In the genomic region with DNA sequence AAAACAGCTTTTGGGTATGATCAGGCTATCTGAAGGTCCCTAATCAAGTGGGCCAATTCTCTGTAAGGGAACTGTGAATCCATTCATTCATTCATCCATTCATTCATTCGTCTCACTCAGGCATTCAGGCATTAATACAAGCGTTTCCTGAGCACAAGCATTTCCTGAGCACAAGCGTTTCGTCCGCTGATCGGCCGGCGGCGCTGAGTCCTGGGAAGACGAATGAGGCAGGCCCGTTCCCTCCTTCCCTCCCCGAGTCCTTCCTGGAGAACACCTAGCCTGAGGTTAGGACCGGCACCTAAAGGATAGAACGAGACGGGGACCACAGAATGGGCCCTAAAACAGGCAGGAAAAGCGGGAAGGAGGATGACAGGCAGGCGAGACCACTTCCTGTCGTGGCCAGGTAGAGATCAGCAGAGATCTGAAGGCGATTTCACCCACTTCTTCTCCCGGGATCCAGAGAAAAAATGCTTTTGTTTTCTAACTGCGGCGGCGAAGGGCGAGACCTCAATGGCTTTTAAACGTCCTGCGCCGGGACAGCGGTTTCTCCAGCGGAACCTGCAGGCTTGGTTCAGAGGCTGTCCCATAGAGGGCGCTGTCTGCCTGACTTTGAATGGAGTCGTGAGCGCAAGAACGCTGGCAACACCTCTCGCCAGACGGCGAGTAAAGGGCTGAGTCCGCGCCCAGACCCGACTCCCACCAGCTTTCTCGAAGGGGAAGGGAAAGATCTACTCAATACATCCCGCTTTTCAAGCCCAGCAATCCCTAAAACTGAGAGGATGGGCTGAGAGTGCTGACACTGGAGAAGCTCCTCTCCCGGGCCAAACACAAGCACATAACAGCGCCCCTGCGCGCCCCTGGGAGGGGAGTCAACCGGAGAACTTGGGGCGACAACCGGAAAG, we compare ENCODE assay signal across 8 cellular contexts. TPM values are rescaled to one million over a fixed set of nuclear protein-coding genes. Genes with fewer than 3 reads are reported as not detected.
DNase-seq lines count a peak whose midpoint lies in the region; ATAC-seq, FAIRE-seq and TF ChIP-seq lines count a peak whose summit lies in the region.

No MANE protein-coding gene starts in this region.

- peak overlapping the region; percentile 83 for H3K27ac Mint-ChIP-seq in T-helper 2 cell treated with Interferon-gamma antibody and Interleukin-4, amounts not matched to agents 5 μg/mL and 100 μg/mL, for 36 hours
- H3K27ac Mint-ChIP-seq in astrocyte (ENCODE audit: unreplicated experiment), result peak overlapping the region; percentile 93

- peaks cover 68% of the 10 kb centered on the region for H3K27me3 Mint-ChIP-seq in T-helper 2 cell treated with Interferon-gamma antibody and Interleukin-4, amounts not matched to agents 5 μg/mL and 100 μg/mL, for 36 hours (ENCODE audit: low read depth)
- H3K27me3 Mint-ChIP-seq in astrocyte (ENCODE audit: low read depth, unreplicated experiment), result peaks cover 77% of the 10 kb centered on the region

- H3K9me3 Mint-ChIP-seq in T-helper 2 cell treated with Interferon-gamma antibody and Interleukin-4, amounts not matched to agents 5 μg/mL and 100 μg/mL, for 36 hours, result no peaks in the 10 kb centered on the region
- H3K9me3 Mint-ChIP-seq in astrocyte (ENCODE audit: unreplicated experiment), result peaks cover 25% of the 10 kb centered on the region

- H3K4me3 Mint-ChIP-seq in T-helper 2 cell treated with Interferon-gamma antibody and Interleukin-4, amounts not matched to agents 5 μg/mL and 100 μg/mL, for 36 hours, result peak overlapping the region; percentile 74
- H3K4me3 Mint-ChIP-seq in astrocyte (ENCODE audit: unreplicated experiment), result peak overlapping the region; percentile 77

- H2AFZ ChIP-seq in Loucy (ENCODE audit: low read length) (peak overlapping the region; percentile 97), astrocyte (ENCODE audit: low read depth, low read length) (peak overlapping the region; percentile 83)

- FAIRE-seq in astrocyte (lab: Jason Lieb, UNC), result no peak

- intact Hi-C loops in sciatic nerve (cut with DNase I), result loop anchor here (5.0 kb wide), 1 partner anchor 424 kb away; no protein-coding TSS in a partner anchor

- H3K9me3 ChIP-seq in Loucy (ENCODE audit: insufficient read depth, low read depth, low read length) (no peaks in the 10 kb centered on the region), astrocyte (ENCODE audit: insufficient read depth, low read depth, low read length) (no peaks in the 10 kb centered on the region)

- H3K4me1 Mint-ChIP-seq in T-helper 2 cell treated with Interferon-gamma antibody and Interleukin-4, amounts not matched to agents 5 μg/mL and 100 μg/mL, for 36 hours (ENCODE audit: low read depth), result peaks cover 14% of the 10 kb centered on the region
- H3K4me1 Mint-ChIP-seq in astrocyte (ENCODE audit: low read depth, unreplicated experiment), result peaks cover 5% of the 10 kb centered on the region

- peak; percentile 23 for DNase-seq in AG09309 (ENCODE audit: low read depth)
- DNase-seq in T-helper 2 cell treated with Interferon-gamma antibody and Interleukin-4, amounts not matched to agents 5 μg/mL and 100 μg/mL, for 36 hours (ENCODE audit: low spot score), result peak; percentile 75
- DNase-seq in astrocyte (ENCODE audit: low read depth), result peak; percentile 50
- DNase-seq in hypothalamus (lab: John Stamatoyannopoulos, UW), result peak; percentile 2 to 87 (median 59)
- DNase-seq in sciatic nerve (ENCODE audit: low spot score), result peak; percentile 94
- no peak for DNase-seq in NK-92 (lab: John Stamatoyannopoulos, UW; ENCODE audit: unreplicated experiment)

- H3K4me3 ChIP-seq in AG09309 (ENCODE audit: control insufficient read depth, low read depth, low read length) (peak overlapping the region; percentile 24), Loucy (ENCODE audit: low read length, poor library complexity, severe bottlenecking) (peak overlapping the region; percentile 60), astrocyte (ENCODE audit: insufficient read depth, low read depth, low read length) (peak overlapping the region; percentile 32)

- H3K36me3 ChIP-seq in Loucy (ENCODE audit: insufficient read depth, low read length) (no peaks in the 10 kb centered on the region), astrocyte (ENCODE audit: insufficient read depth, low read length) (no peaks in the 10 kb centered on the region)

- H3K36me3 Mint-ChIP-seq in T-helper 2 cell treated with Interferon-gamma antibody and Interleukin-4, amounts not matched to agents 5 μg/mL and 100 μg/mL, for 36 hours (ENCODE audit: low read depth), result peaks cover 1% of the 10 kb centered on the region
- peaks cover 4% of the 10 kb centered on the region for H3K36me3 Mint-ChIP-seq in astrocyte (ENCODE audit: low read depth, unreplicated experiment)

- no peaks in the 10 kb centered on the region for H3K27me3 ChIP-seq in Loucy (ENCODE audit: insufficient read depth, low read length, poor library complexity, severe bottlenecking)
- H3K27me3 ChIP-seq in astrocyte (ENCODE audit: insufficient read depth, low read length), result peaks cover 88% of the 10 kb centered on the region

- peak overlapping the region; percentile 69 for H3K4me2 ChIP-seq in Loucy (ENCODE audit: low read depth, low read length, poor library complexity, severe bottlenecking)
- peak overlapping the region; percentile 83 for H3K4me2 ChIP-seq in astrocyte (ENCODE audit: low read length)

- H3K9ac ChIP-seq in Loucy (ENCODE audit: low read depth, low read length, poor library complexity, severe bottlenecking) (no peak overlapping the region), astrocyte (ENCODE audit: low read length) (no peak overlapping the region)

- H3K4me1 ChIP-seq in Loucy (ENCODE audit: insufficient read depth, low read length, poor library complexity, severe bottlenecking), result peaks cover 7% of the 10 kb centered on the region
- H3K4me1 ChIP-seq in astrocyte (ENCODE audit: insufficient read depth, low read length), result no peaks in the 10 kb centered on the region

- H3K27ac ChIP-seq in astrocyte (ENCODE audit: low read depth, low read length), result no peak overlapping the region

- ATAC-seq in GM19035 (IDR thresholded peaks at IDR 0.05; ENCODE audit: unreplicated experiment) (peak; percentile 84), sciatic nerve (peak; percentile 89)

- TF ChIP-seq CTCF in AG09309 (IDR thresholded peaks at IDR 0.05; ENCODE audit: control insufficient read depth, insufficient read depth, low read depth, low read length, missing control alignments) (peak; percentile 96), Loucy (conservative IDR thresholded peaks at IDR 0.05; ENCODE audit: low read length) (peak; percentile 92), astrocyte (IDR thresholded peaks at IDR 0.05; ENCODE audit: insufficient read depth, low read depth, low read length) (peak; percentile 87)

- H3K79me2 ChIP-seq in Loucy (ENCODE audit: insufficient read depth, low read length), result no peaks in the 10 kb centered on the region
- no peaks in the 10 kb centered on the region for H3K79me2 ChIP-seq in astrocyte (ENCODE audit: insufficient read depth, low read length)

- no peaks in the 10 kb centered on the region for H3K9me2 ChIP-seq in Loucy (replicated peaks; ENCODE audit: low read depth, low read length)

- H3F3A ChIP-seq in Loucy (ENCODE audit: low read depth), result no peaks in the 10 kb centered on the region

- H4K20me1 ChIP-seq in Loucy (ENCODE audit: insufficient read depth, low read length, poor library complexity, severe bottlenecking) (no peaks in the 10 kb centered on the region), astrocyte (ENCODE audit: insufficient read depth, low read length) (peaks cover 4% of the 10 kb centered on the region)

RNA-seq across cellular contexts. Expression of gene HMX3, which starts 2.9 kb away (rescaled TPM):
- total RNA-seq in astrocyte, result not detected in 2 replicates
- total RNA-seq in sciatic nerve, result not detected

RNA-seq across cellular contexts. Expression of gene HMX2, which starts 15.1 kb away (rescaled TPM):
- not detected in 2 replicates for total RNA-seq in astrocyte
- not detected for total RNA-seq in sciatic nerve

RNA-seq across cellular contexts. Expression of gene BUB3, which starts 21.4 kb away (rescaled TPM):
- 79.7 and 81.7 TPM in 2 replicates for total RNA-seq in astrocyte
- total RNA-seq in sciatic nerve, result 65.5 TPM
